In genomic region chr10:8060704-8061121, GRCh38 we compare ENCODE assay signal across 10 cellular contexts. TPM values are rescaled to one million over a fixed set of nuclear protein-coding genes. Genes with fewer than 3 reads are reported as not detected.
DNase-seq lines count a peak whose midpoint lies in the region; ATAC-seq lines count a peak whose summit lies in the region.
"Had no signal": no experiment of that assay in that cellular context is flagged by ENCODE, and none has a peak within 500 bp of the region (broad histone marks: within the 10 kb centered on the region; RNA-seq: fewer than 3 reads in every experiment).

No MANE protein-coding gene starts in this region.

- peak overlapping the region; percentile 87 to 98 (median 98) for H3K27ac Mint-ChIP-seq in CD4-positive, CD25-positive, alpha-beta regulatory T cell
- H3K27ac Mint-ChIP-seq in activated naive CD8-positive, alpha-beta T cell treated with anti-CD3 and anti-CD28 coated beads for 36 hours = peak overlapping the region; percentile 90
- peak overlapping the region; percentile 93 to 99 (median 98) for H3K27ac Mint-ChIP-seq in naive thymus-derived CD8-positive, alpha-beta T cell

- peak overlapping the region; percentile 90 for H3K27ac ChIP-seq in CD4-positive, CD25-positive, alpha-beta regulatory T cell (ENCODE audit: insufficient read depth, low read length, poor library complexity, severe bottlenecking)

- peaks cover 8 to 83% (median 58%) of the 10 kb centered on the region in 4 donors for H3K4me1 Mint-ChIP-seq in CD4-positive, CD25-positive, alpha-beta regulatory T cell
- peaks cover 80% of the 10 kb centered on the region for H3K4me1 Mint-ChIP-seq in activated naive CD8-positive, alpha-beta T cell treated with anti-CD3 and anti-CD28 coated beads for 36 hours
- peaks cover 43 to 89% (median 84%) of the 10 kb centered on the region in 4 donors for H3K4me1 Mint-ChIP-seq in naive thymus-derived CD8-positive, alpha-beta T cell

- POLR2A ChIA-PET in naive thymus-derived CD8-positive, alpha-beta T cell (lab: Charles Lee) = interaction anchor here (0.7 to 4.1 kb wide), 9 partner anchors 11 to 1035 kb away, joined by 3 to 20 read pairs (median 4); partner anchors contain the start of genes ATP5F1C, KIN and TAF3

- H3K9me3 ChIP-seq in CD4-positive, CD25-positive, alpha-beta regulatory T cell (ENCODE audit: control insufficient read depth in 2 of 2, low read length in 2 of 2) = no peaks in the 10 kb centered on the region

- no peak for DNase-seq in CD4-positive, CD25-positive, alpha-beta regulatory T cell
- no peak for DNase-seq in activated naive CD8-positive, alpha-beta T cell treated with anti-CD3 and anti-CD28 coated beads for 36 hours
- DNase-seq in naive thymus-derived CD8-positive, alpha-beta T cell = peak in 2 of 10 donors; percentile 21
- DNase-seq in epidermal melanocyte (ENCODE audit: insufficient read length, low spot score) = no peak
- DNase-seq in NAMALWA (ENCODE audit: low spot score) = no peak
- DNase-seq: activated gamma-delta T cell had no signal

- H3K4me1 ChIP-seq in CD4-positive, CD25-positive, alpha-beta regulatory T cell (ENCODE audit: control insufficient read depth, insufficient read depth, low read length, poor library complexity, severe bottlenecking) = peaks cover 86% of the 10 kb centered on the region

- H3K4me3 ChIP-seq in CD4-positive, CD25-positive, alpha-beta regulatory T cell (ENCODE audit: low read depth, low read length) = peak overlapping the region; percentile 93

- H3K36me3 Mint-ChIP-seq in CD4-positive, CD25-positive, alpha-beta regulatory T cell = peaks cover 49% of the 10 kb centered on the region
- H3K36me3 Mint-ChIP-seq in activated naive CD8-positive, alpha-beta T cell treated with anti-CD3 and anti-CD28 coated beads for 36 hours = peaks cover 36% of the 10 kb centered on the region
- peaks cover 0 to 52% (median 16%) of the 10 kb centered on the region in 3 donors for H3K36me3 Mint-ChIP-seq in naive thymus-derived CD8-positive, alpha-beta T cell

- H3K27me3 Mint-ChIP-seq in CD4-positive, CD25-positive, alpha-beta regulatory T cell = peaks cover 9% of the 10 kb centered on the region
- H3K27me3 Mint-ChIP-seq in activated naive CD8-positive, alpha-beta T cell treated with anti-CD3 and anti-CD28 coated beads for 36 hours = peaks cover 4% of the 10 kb centered on the region
- H3K27me3 Mint-ChIP-seq in naive thymus-derived CD8-positive, alpha-beta T cell = peaks cover 0 to 2% (median 0%) of the 10 kb centered on the region in 5 donors

- peak overlapping the region; percentile 91 to 100 (median 98) for H3K4me3 Mint-ChIP-seq in CD4-positive, CD25-positive, alpha-beta regulatory T cell
- H3K4me3 Mint-ChIP-seq in activated naive CD8-positive, alpha-beta T cell treated with anti-CD3 and anti-CD28 coated beads for 36 hours = peak overlapping the region; percentile 66
- peak overlapping the region; percentile 81 to 100 (median 92) for H3K4me3 Mint-ChIP-seq in naive thymus-derived CD8-positive, alpha-beta T cell

- peaks cover 0 to 6% (median 0%) of the 10 kb centered on the region in 7 donors for H3K9me3 Mint-ChIP-seq in CD4-positive, CD25-positive, alpha-beta regulatory T cell
- H3K9me3 Mint-ChIP-seq in activated naive CD8-positive, alpha-beta T cell treated with anti-CD3 and anti-CD28 coated beads for 36 hours = no peaks in the 10 kb centered on the region
- no peaks in the 10 kb centered on the region for H3K9me3 Mint-ChIP-seq in naive thymus-derived CD8-positive, alpha-beta T cell

- ATAC-seq in CD4-positive, CD25-positive, alpha-beta regulatory T cell (ENCODE audit: low read depth in 2 of 2) = no peak
- ATAC-seq in HG02642 (IDR thresholded peaks at IDR 0.05; ENCODE audit: poor library complexity, unreplicated experiment) (peak; percentile 5), HG03442 (IDR thresholded peaks at IDR 0.05; ENCODE audit: unreplicated experiment) (no peak), GM18867 (IDR thresholded peaks at IDR 0.05; ENCODE audit: unreplicated experiment) (no peak)
- no peak for ATAC-seq in naive thymus-derived CD8-positive, alpha-beta T cell
- ATAC-seq: HCT116 had no signal

- peaks cover 54% of the 10 kb centered on the region for H3K36me3 ChIP-seq in CD4-positive, CD25-positive, alpha-beta regulatory T cell (ENCODE audit: control insufficient read depth, insufficient read depth, low read length)

- no peaks in the 10 kb centered on the region for H3K27me3 ChIP-seq in CD4-positive, CD25-positive, alpha-beta regulatory T cell (ENCODE audit: control insufficient read depth, insufficient read depth, low read length)

RNA-seq across cellular contexts. Expression of gene GATA3, which starts 6.2 kb away (rescaled TPM):
- total RNA-seq in CD4-positive, CD25-positive, alpha-beta regulatory T cell = 182 TPM
- polyA plus RNA-seq in CD4-positive, CD25-positive, alpha-beta regulatory T cell = 10 to 100 TPM; 32.9 to 49.7 (median 42.5) TPM
- total RNA-seq in activated naive CD8-positive, alpha-beta T cell treated with anti-CD3 and anti-CD28 coated beads for 36 hours = 1 to 10 TPM; 8.4 to 8.8 TPM
- 10 to 100 TPM; 23.5 to 23.9 TPM for total RNA-seq in naive thymus-derived CD8-positive, alpha-beta T cell
- polyA plus RNA-seq in naive thymus-derived CD8-positive, alpha-beta T cell = 10 to 100 TPM; 20.5 to 27.7 (median 23.9) TPM
